In genomic region chr5:140400730-140401361, GRCh38 we compare ENCODE assay signal across 8 cellular contexts. TPM values are rescaled to one million over a fixed set of nuclear protein-coding genes. Genes with fewer than 3 reads are reported as not detected.
DNase-seq lines count a peak whose midpoint lies in the region; ATAC-seq and TF ChIP-seq lines count a peak whose summit lies in the region.

No MANE protein-coding gene starts in this region.

- DNase-seq in EL (peak; percentile 97), H4 (ENCODE audit: low spot score) (peak; percentile 95), LNCaP clone FGC (ENCODE audit: low read depth) (peak; percentile 98), RPMI8226 (peak; percentile 96), fibroblast of pulmonary artery (ENCODE audit: low read depth) (peak; percentile 98)
- peak; percentile 86 for DNase-seq in activated T-helper 2 cell treated with anti-CD3 and anti-CD28 coated beads, Interferon-gamma antibody, Interleukin-2, Interleukin-4, amounts not matched to agents 10 μg/mL and 5 μg/mL and 100 μg/mL, durations not matched to agents 14 hours and 24 hours and 36 hours (ENCODE audit: low spot score)
- DNase-seq in naive thymus-derived CD8-positive, alpha-beta T cell, result peak in 9 of 10 donors; percentile 66 to 94 (median 86)
- peak; percentile 90 for DNase-seq in stimulated activated naive B cell treated with anti-CD40 and anti-IgM and Interleukin-4, amounts not matched to agents 10 μg/mL and 1 μg/mL and 100 μg/mL, for 72 hours

- no peaks in the 10 kb centered on the region for H3K27me3 Mint-ChIP-seq in activated T-helper 2 cell treated with anti-CD3 and anti-CD28 coated beads, Interferon-gamma antibody, Interleukin-2, Interleukin-4, amounts not matched to agents 10 μg/mL and 5 μg/mL and 100 μg/mL, durations not matched to agents 14 hours and 24 hours and 36 hours (ENCODE audit: low read depth)
- no peaks in the 10 kb centered on the region for H3K27me3 Mint-ChIP-seq in naive thymus-derived CD8-positive, alpha-beta T cell
- H3K27me3 Mint-ChIP-seq in stimulated activated naive B cell treated with anti-CD40 and anti-IgM and Interleukin-4, amounts not matched to agents 10 μg/mL and 1 μg/mL and 100 μg/mL, for 72 hours, result no peaks in the 10 kb centered on the region

- H3K4me1 Mint-ChIP-seq in activated T-helper 2 cell treated with anti-CD3 and anti-CD28 coated beads, Interferon-gamma antibody, Interleukin-2, Interleukin-4, amounts not matched to agents 10 μg/mL and 5 μg/mL and 100 μg/mL, durations not matched to agents 14 hours and 24 hours and 36 hours (ENCODE audit: low read depth), result peaks cover 20% of the 10 kb centered on the region
- H3K4me1 Mint-ChIP-seq in naive thymus-derived CD8-positive, alpha-beta T cell, result peaks cover 20 to 38% (median 34%) of the 10 kb centered on the region in 4 donors
- H3K4me1 Mint-ChIP-seq in stimulated activated naive B cell treated with anti-CD40 and anti-IgM and Interleukin-4, amounts not matched to agents 10 μg/mL and 1 μg/mL and 100 μg/mL, for 72 hours, result peaks cover 14 to 39% of the 10 kb centered on the region in 2 donors

- H3K27ac Mint-ChIP-seq in activated T-helper 2 cell treated with anti-CD3 and anti-CD28 coated beads, Interferon-gamma antibody, Interleukin-2, Interleukin-4, amounts not matched to agents 10 μg/mL and 5 μg/mL and 100 μg/mL, durations not matched to agents 14 hours and 24 hours and 36 hours, result no peak overlapping the region
- H3K27ac Mint-ChIP-seq in naive thymus-derived CD8-positive, alpha-beta T cell, result peak overlapping the region in 5 of 10 donors; percentile 89 to 94 (median 89)
- H3K27ac Mint-ChIP-seq in stimulated activated naive B cell treated with anti-CD40 and anti-IgM and Interleukin-4, amounts not matched to agents 10 μg/mL and 1 μg/mL and 100 μg/mL, for 72 hours, result no peak overlapping the region

- no peak overlapping the region for H3K4me3 Mint-ChIP-seq in activated T-helper 2 cell treated with anti-CD3 and anti-CD28 coated beads, Interferon-gamma antibody, Interleukin-2, Interleukin-4, amounts not matched to agents 10 μg/mL and 5 μg/mL and 100 μg/mL, durations not matched to agents 14 hours and 24 hours and 36 hours (ENCODE audit: low read depth)
- no peak overlapping the region for H3K4me3 Mint-ChIP-seq in naive thymus-derived CD8-positive, alpha-beta T cell
- no peak overlapping the region for H3K4me3 Mint-ChIP-seq in stimulated activated naive B cell treated with anti-CD40 and anti-IgM and Interleukin-4, amounts not matched to agents 10 μg/mL and 1 μg/mL and 100 μg/mL, for 72 hours

- no peak for TF ChIP-seq CTCF in LNCaP clone FGC (IDR thresholded peaks at IDR 0.05; ENCODE audit: control insufficient read depth, extremely low read depth, insufficient read depth)
- no peak for TF ChIP-seq CTCF in fibroblast of pulmonary artery (IDR thresholded peaks at IDR 0.05; ENCODE audit: low read length, missing control alignments)

- intact Hi-C loops in activated T-helper 2 cell treated with anti-CD3 and anti-CD28 coated beads, Interferon-gamma antibody, Interleukin-2, Interleukin-4, amounts not matched to agents 10 μg/mL and 5 μg/mL and 100 μg/mL, durations not matched to agents 14 hours and 24 hours and 36 hours (cut with micrococcal nuclease), result loop anchor here (1.0 to 5.0 kb wide), 9 partner anchors 98 to 839 kb away; partner anchors contain the start of genes APBB3, HARS1, HARS2 and IK

- H3K4me3 ChIP-seq in LNCaP clone FGC (ENCODE audit: low read depth, low read length) (peak overlapping the region; percentile 98), fibroblast of pulmonary artery (replicated peaks; ENCODE audit: low read depth, low read length) (peak overlapping the region; percentile 64)

- POLR2A ChIA-PET in naive thymus-derived CD8-positive, alpha-beta T cell (lab: Charles Lee), result interaction anchor here (0.7 to 3.1 kb wide), 31 partner anchors 9 to 1935 kb away, joined by 3 to 34 read pairs (median 3); partner anchors contain the start of genes APBB3, CD14, EGR1 and EIF4EBP3

- peak; percentile 71 for ATAC-seq in naive thymus-derived CD8-positive, alpha-beta T cell
- ATAC-seq in stimulated activated naive B cell treated with anti-CD40 and anti-IgM and Interleukin-4, amounts not matched to agents 10 μg/mL and 1 μg/mL and 100 μg/mL, for 72 hours (replicated peaks), result peak; percentile 77 to 79

- peaks cover 26% of the 10 kb centered on the region for H3K36me3 Mint-ChIP-seq in activated T-helper 2 cell treated with anti-CD3 and anti-CD28 coated beads, Interferon-gamma antibody, Interleukin-2, Interleukin-4, amounts not matched to agents 10 μg/mL and 5 μg/mL and 100 μg/mL, durations not matched to agents 14 hours and 24 hours and 36 hours (ENCODE audit: low read depth)
- peaks cover 0 to 16% (median 2%) of the 10 kb centered on the region in 3 donors for H3K36me3 Mint-ChIP-seq in naive thymus-derived CD8-positive, alpha-beta T cell
- peaks cover 14 to 18% of the 10 kb centered on the region in 2 donors for H3K36me3 Mint-ChIP-seq in stimulated activated naive B cell treated with anti-CD40 and anti-IgM and Interleukin-4, amounts not matched to agents 10 μg/mL and 1 μg/mL and 100 μg/mL, for 72 hours

- H3K9me3 Mint-ChIP-seq in activated T-helper 2 cell treated with anti-CD3 and anti-CD28 coated beads, Interferon-gamma antibody, Interleukin-2, Interleukin-4, amounts not matched to agents 10 μg/mL and 5 μg/mL and 100 μg/mL, durations not matched to agents 14 hours and 24 hours and 36 hours, result no peaks in the 10 kb centered on the region
- no peaks in the 10 kb centered on the region for H3K9me3 Mint-ChIP-seq in naive thymus-derived CD8-positive, alpha-beta T cell
- H3K9me3 Mint-ChIP-seq in stimulated activated naive B cell treated with anti-CD40 and anti-IgM and Interleukin-4, amounts not matched to agents 10 μg/mL and 1 μg/mL and 100 μg/mL, for 72 hours, result no peaks in the 10 kb centered on the region

RNA-seq across cellular contexts. Expression of gene ANKHD1, which starts 0.8 kb away (rescaled TPM):
- total RNA-seq in H4 (2014; rRNA removed; shearing (Covaris generic)), result 29.7 and 35.5 TPM in 2 replicates
- total RNA-seq in activated T-helper 2 cell treated with anti-CD3 and anti-CD28 coated beads, Interferon-gamma antibody, Interleukin-2, Interleukin-4, amounts not matched to agents 10 μg/mL and 5 μg/mL and 100 μg/mL, durations not matched to agents 14 hours and 24 hours and 36 hours, result 119 and 120 TPM in 2 replicates
- total RNA-seq in naive thymus-derived CD8-positive, alpha-beta T cell, result 100 to 1,000 TPM; 218 to 235 TPM
- 10 to 100 TPM; 54.9 to 82.8 (median 63.8) TPM for polyA plus RNA-seq in naive thymus-derived CD8-positive, alpha-beta T cell

RNA-seq across cellular contexts. Expression of gene SLC4A9, which starts 40.9 kb away (rescaled TPM):
- not detected in 2 replicates for total RNA-seq in H4 (2014; rRNA removed; shearing (Covaris generic))
- total RNA-seq in activated T-helper 2 cell treated with anti-CD3 and anti-CD28 coated beads, Interferon-gamma antibody, Interleukin-2, Interleukin-4, amounts not matched to agents 10 μg/mL and 5 μg/mL and 100 μg/mL, durations not matched to agents 14 hours and 24 hours and 36 hours, result 0.18 TPM in 1 of 2 replicates, not detected in the other
- not detected for total RNA-seq in naive thymus-derived CD8-positive, alpha-beta T cell
- polyA plus RNA-seq in naive thymus-derived CD8-positive, alpha-beta T cell, result not detected

RNA-seq across cellular contexts. Expression of gene HBEGF, which starts 54.4 kb away (rescaled TPM):
- 1.3 and 1.9 TPM in 2 replicates for total RNA-seq in H4 (2014; rRNA removed; shearing (Covaris generic))
- total RNA-seq in activated T-helper 2 cell treated with anti-CD3 and anti-CD28 coated beads, Interferon-gamma antibody, Interleukin-2, Interleukin-4, amounts not matched to agents 10 μg/mL and 5 μg/mL and 100 μg/mL, durations not matched to agents 14 hours and 24 hours and 36 hours, result 15.7 and 17.1 TPM in 2 replicates
- total RNA-seq in naive thymus-derived CD8-positive, alpha-beta T cell, result under 1 TPM; 0.30 to 0.44 TPM
- polyA plus RNA-seq in naive thymus-derived CD8-positive, alpha-beta T cell, result under 1 TPM in 1 of 3 donors, not detected in 2; 0.06 TPM

Comparison
In these comparisons a context has a peak if more than half of its experiments do, and no peak if none do; other contexts are left out.
1. Peak in every context shown above with its lines: DNase-seq, ATAC-seq and H3K4me3 ChIP-seq.